Comparison of ENCODE assay signal across 1 cellular context in genomic region chr15:45370042-45370441, GRCh38. TPM values are rescaled to one million over a fixed set of nuclear protein-coding genes. Genes with fewer than 3 reads are reported as not detected.
"Had no signal": no experiment of that assay in that cellular context is flagged by ENCODE, and none has a peak within 500 bp of the region (broad histone marks: within the 10 kb centered on the region; RNA-seq: fewer than 3 reads in every experiment).

No MANE protein-coding gene starts in this region.

RNA-seq across cellular contexts. Expression of gene GATM, which starts 8.3 kb away (rescaled TPM):
- total RNA-seq: glomerular endothelial cell had no signal
